In the genomic region with DNA sequence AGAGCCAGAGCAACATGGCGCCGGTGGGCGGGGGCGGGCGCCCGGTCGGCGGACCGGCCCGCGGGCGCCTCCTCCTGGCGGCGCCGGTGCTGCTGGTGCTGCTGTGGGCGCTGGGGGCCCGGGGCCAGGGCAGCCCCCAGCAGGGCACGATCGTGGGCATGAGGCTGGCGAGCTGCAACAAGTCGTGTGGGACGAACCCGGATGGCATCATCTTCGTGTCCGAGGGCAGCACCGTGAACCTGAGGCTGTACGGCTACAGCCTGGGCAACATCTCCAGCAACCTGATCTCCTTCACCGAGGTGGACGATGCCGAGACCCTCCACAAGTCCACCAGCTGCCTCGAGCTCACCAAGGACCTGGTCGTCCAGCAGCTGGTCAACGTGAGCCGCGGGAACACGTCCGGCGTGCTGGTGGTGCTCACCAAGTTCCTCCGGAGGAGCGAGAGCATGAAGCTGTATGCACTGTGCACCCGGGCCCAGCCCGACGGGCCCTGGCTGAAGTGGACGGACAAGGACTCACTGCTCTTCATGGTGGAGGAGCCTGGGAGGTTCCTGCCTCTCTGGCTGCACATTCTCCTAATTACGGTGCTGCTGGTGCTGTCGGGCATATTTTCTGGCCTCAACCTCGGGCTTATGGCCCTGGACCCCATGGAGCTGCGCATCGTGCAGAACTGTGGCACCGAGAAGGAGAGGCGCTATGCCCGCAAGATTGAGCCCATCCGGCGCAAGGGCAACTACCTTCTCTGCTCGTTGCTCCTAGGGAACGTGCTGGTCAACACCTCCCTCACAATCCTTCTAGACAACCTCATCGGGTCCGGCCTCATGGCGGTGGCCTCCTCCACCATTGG, we compare ENCODE assay signal across 8 cellular contexts. TPM values are rescaled to one million over a fixed set of nuclear protein-coding genes. Genes with fewer than 3 reads are reported as not detected.
DNase-seq lines count a peak whose midpoint lies in the region; ATAC-seq and TF ChIP-seq lines count a peak whose summit lies in the region.

No MANE protein-coding gene starts in this region.

- H3K4me1 ChIP-seq in iPS-18a (ENCODE audit: control insufficient read depth, low read depth, low read length) (peaks cover 26% of the 10 kb centered on the region), spleen (peaks cover 36 to 73% (median 60%) of the 10 kb centered on the region in 6 donors)

- H3K36me3 ChIP-seq in iPS-18a (ENCODE audit: control insufficient read depth, low read depth, low read length) (no peaks in the 10 kb centered on the region), spleen (no peaks in the 10 kb centered on the region)

- peak overlapping the region; percentile 88 for H3K4me3 Mint-ChIP-seq in activated naive CD8-positive, alpha-beta T cell treated with anti-CD3 and anti-CD28 coated beads, Interleukin-2, amount 50 U/mL, for 24 hours

- DNase-seq in COLO668 (lab: John Stamatoyannopoulos, UW; ENCODE audit: unreplicated experiment), result peak; percentile 52
- DNase-seq in Jurkat, Clone E6-1 (ENCODE audit: low read depth, low spot score), result no peak
- no peak for DNase-seq in activated naive CD8-positive, alpha-beta T cell treated with anti-CD3 and anti-CD28 coated beads, Interleukin-2, amount 50 U/mL, for 24 hours
- peak; percentile 91 for DNase-seq in spleen
- DNase-seq in MV-4-11 (lab: John Stamatoyannopoulos, UW), result no peak

- H3K27ac Mint-ChIP-seq in activated naive CD8-positive, alpha-beta T cell treated with anti-CD3 and anti-CD28 coated beads, Interleukin-2, amount 50 U/mL, for 24 hours, result peak overlapping the region; percentile 77

- peak overlapping the region; percentile 50 for H3K4me3 ChIP-seq in Jurkat, Clone E6-1 (ENCODE audit: low read length)
- H3K4me3 ChIP-seq in iPS-18a (ENCODE audit: low read length) (peak overlapping the region; percentile 75), spleen (peak overlapping the region; percentile 49 to 92 (median 62))

- H3K9ac ChIP-seq in iPS-18a (ENCODE audit: low read length), result no peak overlapping the region

- H3K9me3 ChIP-seq in iPS-18a (ENCODE audit: control insufficient read depth, low read depth, low read length), result no peaks in the 10 kb centered on the region
- no peaks in the 10 kb centered on the region for H3K9me3 ChIP-seq in spleen

- 25 to 49% (median 28%) methylated on average over 29 to 59 of the region's 59 CpGs for WGBS in spleen, 5 donors

- peaks cover 8% of the 10 kb centered on the region for H3K27me3 ChIP-seq in iPS-18a (ENCODE audit: control insufficient read depth, insufficient read depth, low read length)
- no peaks in the 10 kb centered on the region for H3K27me3 ChIP-seq in spleen (replicated peaks in 1 of 7)

- peak; percentile 4 for ATAC-seq in GM19452 (IDR thresholded peaks at IDR 0.05; ENCODE audit: unreplicated experiment)
- ATAC-seq in activated naive CD8-positive, alpha-beta T cell treated with anti-CD3 and anti-CD28 coated beads, Interleukin-2, amount 50 U/mL, for 24 hours, result peak; percentile 55
- no peak for ATAC-seq in GM21717 (IDR thresholded peaks at IDR 0.05; ENCODE audit: unreplicated experiment)

- peak in 1 of 3 donors; percentile 61 for TF ChIP-seq POLR2A in spleen (IDR thresholded peaks at IDR 0.05)

- no peaks in the 10 kb centered on the region for H3K9me3 Mint-ChIP-seq in activated naive CD8-positive, alpha-beta T cell treated with anti-CD3 and anti-CD28 coated beads, Interleukin-2, amount 50 U/mL, for 24 hours

- no peaks in the 10 kb centered on the region for H3K27me3 Mint-ChIP-seq in activated naive CD8-positive, alpha-beta T cell treated with anti-CD3 and anti-CD28 coated beads, Interleukin-2, amount 50 U/mL, for 24 hours

- H3K36me3 Mint-ChIP-seq in activated naive CD8-positive, alpha-beta T cell treated with anti-CD3 and anti-CD28 coated beads, Interleukin-2, amount 50 U/mL, for 24 hours (ENCODE audit: low read depth), result no peaks in the 10 kb centered on the region

- peaks cover 50% of the 10 kb centered on the region for H3K4me1 Mint-ChIP-seq in activated naive CD8-positive, alpha-beta T cell treated with anti-CD3 and anti-CD28 coated beads, Interleukin-2, amount 50 U/mL, for 24 hours

- intact Hi-C loops in spleen (cut with DNase I; ENCODE audit: low total_unique reads), result no loop called here

- TF ChIP-seq CTCF in spleen (IDR thresholded peaks at IDR 0.05 in 8 of 11, conservative IDR thresholded peaks at IDR 0.05 in 3 of 11), result peak; percentile 12 to 75 (median 60)

- H3K27ac ChIP-seq in iPS-18a (ENCODE audit: low read length), result no peak overlapping the region
- H3K27ac ChIP-seq in spleen, result peak overlapping the region; percentile 57 to 92 (median 82)

RNA-seq across cellular contexts. Expression of a gene that starts 0.5 kb away (rescaled TPM):
- polyA plus RNA-seq in Jurkat, Clone E6-1 (2012; ENCODE audit: insufficient read depth, insufficient read length), result 4.0 TPM
- 10 to 100 TPM in 3 of 7 donors, 1 to 10 TPM in 4; 5.7 to 14.4 (median 9.4) TPM for total RNA-seq in spleen
- polyA plus RNA-seq in spleen, result 1 to 10 TPM; 1.5 to 3.3 (median 2.8) TPM

RNA-seq across cellular contexts. Expression of a gene that starts 21.3 kb away (rescaled TPM):
- 16.0 TPM for polyA plus RNA-seq in Jurkat, Clone E6-1 (2012; ENCODE audit: insufficient read depth, insufficient read length)
- 10 to 100 TPM in 4 of 7 donors, 1 to 10 TPM in 3; 8.7 to 15.4 (median 10.8) TPM for total RNA-seq in spleen
- 1 to 10 TPM; 5.8 to 7.1 (median 7.1) TPM for polyA plus RNA-seq in spleen

RNA-seq across cellular contexts. Expression of a gene that starts 54.9 kb away (rescaled TPM):
- 24.5 TPM for polyA plus RNA-seq in Jurkat, Clone E6-1 (2012; ENCODE audit: insufficient read depth, insufficient read length)
- 10 to 100 TPM; 20.7 to 37.8 (median 25.6) TPM for total RNA-seq in spleen
- 1 to 10 TPM; 3.7 to 7.8 (median 3.7) TPM for polyA plus RNA-seq in spleen

Comparison
In these comparisons a context has a peak if more than half of its experiments do, and no peak if none do; other contexts are left out.
1. DNase-seq: peak in COLO668 (single experiment) and spleen (single experiment); none in Jurkat, Clone E6-1 (single experiment), activated naive CD8-positive, alpha-beta T cell treated with anti-CD3 and anti-CD28 coated beads, Interleukin-2, amount 50 U/mL, for 24 hours (single experiment) and MV-4-11 (single experiment).
2. Peak in every context shown above with its lines, with median percentiles within 50 percentile points of each other: H3K4me3 ChIP-seq.